ENCODE assay signal across 10 cellular contexts in genomic region chr2:80256396-80257167, GRCh38. TPM values are rescaled to one million over a fixed set of nuclear protein-coding genes. Genes with fewer than 3 reads are reported as not detected.
DNase-seq lines count a peak whose midpoint lies in the region; ATAC-seq and TF ChIP-seq lines count a peak whose summit lies in the region.
"Had no signal": no experiment of that assay in that cellular context is flagged by ENCODE, and none has a peak within 500 bp of the region (broad histone marks: within the 10 kb centered on the region; RNA-seq: fewer than 3 reads in every experiment).

No MANE protein-coding gene starts in this region.

- H3K4me1 Mint-ChIP-seq in H9: peaks cover 5% of the 10 kb centered on the region in 2 experiments
- H3K4me1 Mint-ChIP-seq: activated naive CD8-positive, alpha-beta T cell treated with anti-CD3 and anti-CD28 coated beads for 36 hours had no signal

- H3K9me3 Mint-ChIP-seq in H9: no peaks in the 10 kb centered on the region
- H3K9me3 Mint-ChIP-seq: activated naive CD8-positive, alpha-beta T cell treated with anti-CD3 and anti-CD28 coated beads for 36 hours had no signal

- H3K23ac ChIP-seq in H9 (ENCODE audit: insufficient read length, low read depth, low read length): no peak overlapping the region

- in situ Hi-C loops in G401 (cut with HindIII; ENCODE audit: low sequenced_read_pairs): no loop called here

- no peaks in the 10 kb centered on the region for H3K79me2 ChIP-seq in H9 (ENCODE audit: insufficient read depth, low read length)

- no CpG with 5 or more reads among the region's 9 CpGs for WGBS in H9 (ENCODE audit: extremely low coverage, insufficient read length, low lambda C conversion rate)

- H4K8ac ChIP-seq in H9 (replicated peaks; ENCODE audit: insufficient read length, low read depth, low read length): no peak overlapping the region

- no peak overlapping the region for H2AK5ac ChIP-seq in H9 (ENCODE audit: insufficient read length, low read length)

- no peak overlapping the region for H4K5ac ChIP-seq in H9 (ENCODE audit: insufficient read length, low read depth, low read length)

- no peaks in the 10 kb centered on the region for H3K9me3 ChIP-seq in H9 (ENCODE audit: control insufficient read depth, low read depth, low read length)

- H3T11ph ChIP-seq in H9 (ENCODE audit: low read length): no peak overlapping the region

- H3K56ac ChIP-seq in H9 (ENCODE audit: insufficient read length, low read depth, low read length): no peak overlapping the region

- H2BK15ac ChIP-seq in H9 (ENCODE audit: low read depth, low read length): no peak overlapping the region

- no peak overlapping the region for H2BK5ac ChIP-seq in H9 (ENCODE audit: insufficient read length, low read length)

- no peak overlapping the region for H3K27ac Mint-ChIP-seq in H9
- H3K27ac Mint-ChIP-seq: activated naive CD8-positive, alpha-beta T cell treated with anti-CD3 and anti-CD28 coated beads for 36 hours had no signal

- H3K27me3 Mint-ChIP-seq in H9 (ENCODE audit: low read depth): no peaks in the 10 kb centered on the region; the same call in 1 of the 2 replicates
- H3K27me3 Mint-ChIP-seq: activated naive CD8-positive, alpha-beta T cell treated with anti-CD3 and anti-CD28 coated beads for 36 hours had no signal

- H3K27me3 ChIP-seq in H9 (ENCODE audit: insufficient read depth, low read length) (no peaks in the 10 kb centered on the region), kidney epithelial cell (ENCODE audit: control insufficient read depth, insufficient read depth, low read length) (no peaks in the 10 kb centered on the region)

- H3K4me3 ChIP-seq in AG10803 (ENCODE audit: low read length): no peak overlapping the region
- no peak overlapping the region for H3K4me3 ChIP-seq in kidney epithelial cell (ENCODE audit: low read depth, low read length)

- H4K20me1 ChIP-seq in H9 (ENCODE audit: control insufficient read depth, insufficient read depth, insufficient read length): no peaks in the 10 kb centered on the region

- H3K79me1 ChIP-seq in H9 (ENCODE audit: insufficient read depth, low read depth, low read length, poor library complexity, severe bottlenecking): no peaks in the 10 kb centered on the region

- H3K23me2 ChIP-seq in H9 (ENCODE audit: insufficient read length, low read depth, low read length, poor library complexity, severe bottlenecking): no peaks in the 10 kb centered on the region

- TF ChIP-seq CTCF in AG10803 (conservative IDR thresholded peaks at IDR 0.05; ENCODE audit: low read length): peak; percentile 52
- peak; percentile 67 for TF ChIP-seq CTCF in H9 (conservative IDR thresholded peaks at IDR 0.05)
- peak; percentile 48 for TF ChIP-seq CTCF in kidney epithelial cell (IDR thresholded peaks at IDR 0.05; ENCODE audit: insufficient read depth, low read length, poor library complexity, severe bottlenecking)

- H3K4me3 Mint-ChIP-seq in H9: no peak overlapping the region
- H3K4me3 Mint-ChIP-seq: activated naive CD8-positive, alpha-beta T cell treated with anti-CD3 and anti-CD28 coated beads for 36 hours had no signal

- no peak overlapping the region for H4K91ac ChIP-seq in H9 (ENCODE audit: insufficient read length, low read depth, low read length)

- H2AFZ ChIP-seq in H9 (ENCODE audit: low read length): no peak overlapping the region

- H2BK120ac ChIP-seq in H9 (ENCODE audit: low read depth, low read length, poor library complexity, severe bottlenecking): no peak overlapping the region

- no peak overlapping the region for H3K18ac ChIP-seq in H9 (ENCODE audit: insufficient read length, low read depth, low read length)

- ATAC-seq in SK-N-SH treated with all-trans-retinoic acid at 6 μM for 48 hours (peak; percentile 65), HG02623 (IDR thresholded peaks at IDR 0.05; ENCODE audit: unreplicated experiment) (no peak)

- H2BK20ac ChIP-seq in H9 (ENCODE audit: low read depth, low read length, poor library complexity, severe bottlenecking): no peak overlapping the region

- H3K9ac ChIP-seq in H9 (ENCODE audit: extremely low read depth, insufficient read length, low read length): no peak overlapping the region

- H2BK12ac ChIP-seq in H9 (ENCODE audit: insufficient read length, low read depth, low read length): no peak overlapping the region

- no peak overlapping the region for H3K27ac ChIP-seq in H9 (ENCODE audit: insufficient read length, low read depth, low read length)

- no peaks in the 10 kb centered on the region for H3K4me1 ChIP-seq in H9 (ENCODE audit: insufficient read depth, low read length)

- no peaks in the 10 kb centered on the region for H3K36me3 ChIP-seq in kidney epithelial cell (ENCODE audit: control insufficient read depth, insufficient read depth, low read length)

- no peak overlapping the region for H3K14ac ChIP-seq in H9 (ENCODE audit: insufficient read depth, low read length)

- no peaks in the 10 kb centered on the region for H3K36me3 Mint-ChIP-seq in H9 (ENCODE audit: insufficient read depth in 1 of 3, low read depth in 3 of 3)
- H3K36me3 Mint-ChIP-seq: activated naive CD8-positive, alpha-beta T cell treated with anti-CD3 and anti-CD28 coated beads for 36 hours had no signal

- DNase-seq in AG10803 (ENCODE audit: low read depth): peak; percentile 28
- peak; percentile 33 for DNase-seq in H9
- DNase-seq in kidney epithelial cell (ENCODE audit: low read depth): no peak
- DNase-seq in G401 (ENCODE audit: low spot score): no peak
- no peak for DNase-seq in NCI-H128 (lab: John Stamatoyannopoulos, UW; ENCODE audit: unreplicated experiment)
- no peak for DNase-seq in glomerular visceral epithelial cell (ENCODE audit: extremely low spot score)
- DNase-seq: activated naive CD8-positive, alpha-beta T cell treated with anti-CD3 and anti-CD28 coated beads for 36 hours had no signal

- no peak overlapping the region for H3K4me2 ChIP-seq in H9 (ENCODE audit: insufficient read depth, insufficient read length, low read length)

- no peak overlapping the region for H3K4ac ChIP-seq in H9 (ENCODE audit: low read depth, low read length)

TF ChIP-seq in SK-N-SH treated with all-trans-retinoic acid at 6 μM for 48 hours, 23 proteins besides CTCF, POLR2A, EP300 and RAD21:
- TF ChIP-seq CSDC2 (CRISPR knock-in tag; IDR thresholded peaks at IDR 0.05) (no peak), BACH2 (CRISPR knock-in tag; IDR thresholded peaks at IDR 0.05; ENCODE audit: borderline replicate concordance) (no peak), ZNF565 (CRISPR knock-in tag; conservative IDR thresholded peaks at IDR 0.05; ENCODE audit: low read depth) (no peak), PATZ1 (CRISPR knock-in tag; IDR thresholded peaks at IDR 0.05; ENCODE audit: borderline replicate concordance) (no peak), ZFP3 (CRISPR knock-in tag; IDR thresholded peaks at IDR 0.05) (no peak), ZNF70 (CRISPR knock-in tag; IDR thresholded peaks at IDR 0.05) (no peak), CSRNP3 (CRISPR knock-in tag; IDR thresholded peaks at IDR 0.05) (no peak), POU6F1 (CRISPR knock-in tag; IDR thresholded peaks at IDR 0.05; ENCODE audit: borderline replicate concordance, low read depth) (no peak), ZC3H10 (CRISPR knock-in tag; IDR thresholded peaks at IDR 0.05) (no peak), ISL1 (CRISPR knock-in tag; IDR thresholded peaks at IDR 0.05) (no peak)

RNA-seq across cellular contexts. Expression of gene LRRTM1, which starts 48.0 kb away (rescaled TPM):
- 1.1 and 1.2 TPM in 2 replicates for total RNA-seq in H9 (2021)
- 2.5 and 3.7 TPM in 2 replicates for total RNA-seq in kidney epithelial cell
- total RNA-seq in G401 (2014; rRNA removed; shearing (Covaris generic)): 0.07 TPM in 1 of 2 replicates, not detected in the other
- total RNA-seq: activated naive CD8-positive, alpha-beta T cell treated with anti-CD3 and anti-CD28 coated beads for 36 hours; T-helper 1 cell treated with Interleukin-12 subunit alpha and Interleukin-12 subunit beta and Interleukin-4 antibody, amounts not matched to agents 30 ng/mL and 1 ng/mL, for 36 hours had no signal

Comparison
In these comparisons a context has a peak if more than half of its experiments do, and no peak if none do; other contexts are left out.
1. DNase-seq: peak in AG10803 (single experiment) and H9 (single experiment); none in kidney epithelial cell (single experiment), G401 (single experiment), NCI-H128 (single experiment) and glomerular visceral epithelial cell (single experiment).
2. Peak in every context shown above with its lines, with median percentiles within 50 percentile points of each other: CTCF ChIP-seq.